8 cellular contexts compared by ENCODE assay signal in genomic region chr3:54547846-54548245, GRCh38.
"Had no signal": no experiment of that assay in that cellular context is flagged by ENCODE, and none has a peak within 500 bp of the region (broad histone marks: within the 10 kb centered on the region; RNA-seq: fewer than 3 reads in every experiment).

No MANE protein-coding gene starts in this region.

- ATAC-seq: HCT116, K562 had no signal

- H3K27ac Mint-ChIP-seq: HFFc6 had no signal

- DNase-seq: GM23248, GOT3, H7, HFFc6, IMR-90, KG1 had no signal

- H3K27ac ChIP-seq: GM23248 had no signal

- H3K4me3 Mint-ChIP-seq: HFFc6 had no signal
